In genomic region chr10:27236567-27237128, GRCh38 we compare ENCODE assay signal across 1 cellular context.
TF ChIP-seq lines count a peak whose summit lies in the region.

No MANE protein-coding gene starts in this region.

TF ChIP-seq in HEK293, 187 proteins besides CTCF, POLR2A, EP300 and RAD21 (continued from another document):
- TF ChIP-seq PRDM10 (tag by site-specific recombination; IDR thresholded peaks at IDR 0.05) (0 out of 2 replicates have a peak, but pooled peaks have one; percentile 14), ZNF501 (tag by site-specific recombination; IDR thresholded peaks at IDR 0.05) (0 out of 2 replicates have a peak, but pooled peaks have one; percentile 29), ZNF664 (tag by site-specific recombination; IDR thresholded peaks at IDR 0.05) (peak; percentile 63; the same call in 1 of the 2 replicates), ZNF18 (tag by site-specific recombination; IDR thresholded peaks at IDR 0.05) (peak; percentile 95)
